Comparison of ENCODE assay signal across 8 cellular contexts in genomic region chr13:27449936-27450828, GRCh38. TPM values are rescaled to one million over a fixed set of nuclear protein-coding genes. Genes with fewer than 3 reads are reported as not detected.
DNase-seq lines count a peak whose midpoint lies in the region; ATAC-seq and TF ChIP-seq lines count a peak whose summit lies in the region.

MTIF3 (minus strand) TSS chr13:27450564; CDS start chr13:27440448, 10,116 bp downstream.

- peak within 1 kb of the TSS; percentile 69 for H3K9ac ChIP-seq in parathyroid adenoma

- peaks cover 63% of the 10 kb centered on the region for H3K4me1 Mint-ChIP-seq in activated naive CD8-positive, alpha-beta T cell treated with anti-CD3 and anti-CD28 coated beads, Interleukin-2, amount 50 U/mL, for 24 hours

- WGBS in tibial nerve, 2 donors, result 0 to 1% methylated on average over 67 to 76 of the region's 81 CpGs

- no peaks in the 10 kb centered on the region for H3K9me3 ChIP-seq in parathyroid adenoma (ENCODE audit: control insufficient read depth, low read length)
- H3K9me3 ChIP-seq in tibial nerve, result no peaks in the 10 kb centered on the region

- peak; percentile 88 for ATAC-seq in HG02759 (IDR thresholded peaks at IDR 0.05; ENCODE audit: unreplicated experiment)
- peak; percentile 91 for ATAC-seq in activated naive CD8-positive, alpha-beta T cell treated with anti-CD3 and anti-CD28 coated beads, Interleukin-2, amount 50 U/mL, for 24 hours
- ATAC-seq in Right ventricle myocardium superior (ENCODE audit: poor library complexity), result peak; percentile 92

- DNase-seq in GM12865 (ENCODE audit: low read depth) (peak; percentile 98), NCI-H1417 (lab: John Stamatoyannopoulos, UW) (peak; percentile 92 to 97 (median 96)), SW 1271 (lab: John Stamatoyannopoulos, UW) (peak; percentile 88 to 93), Right ventricle myocardium superior (peak; percentile 97), tibial nerve (ENCODE audit: low spot score in 2 of 2) (peak; percentile 89 to 95)
- DNase-seq in activated naive CD8-positive, alpha-beta T cell treated with anti-CD3 and anti-CD28 coated beads, Interleukin-2, amount 50 U/mL, for 24 hours, result peak; percentile 95

- peak within 1 kb of the TSS; percentile 64 for H3K4me2 ChIP-seq in parathyroid adenoma (ENCODE audit: low read length)

- no peaks in the 10 kb centered on the region for H3K27me3 ChIP-seq in parathyroid adenoma (ENCODE audit: control insufficient read depth, insufficient read depth, low read length)
- no peaks in the 10 kb centered on the region for H3K27me3 ChIP-seq in tibial nerve

- TF ChIP-seq POLR2A in tibial nerve (IDR thresholded peaks at IDR 0.05), result peak; percentile 44 to 49

- no peaks in the 10 kb centered on the region for H3K9me3 Mint-ChIP-seq in activated naive CD8-positive, alpha-beta T cell treated with anti-CD3 and anti-CD28 coated beads, Interleukin-2, amount 50 U/mL, for 24 hours

- TF ChIP-seq EP300 in tibial nerve (IDR thresholded peaks at IDR 0.05), result peak; percentile 31 to 87

- H3K27me3 Mint-ChIP-seq in activated naive CD8-positive, alpha-beta T cell treated with anti-CD3 and anti-CD28 coated beads, Interleukin-2, amount 50 U/mL, for 24 hours, result no peaks in the 10 kb centered on the region

- no peaks in the 10 kb centered on the region for H3K36me3 ChIP-seq in parathyroid adenoma (ENCODE audit: control insufficient read depth, insufficient read depth, low read length)
- H3K36me3 ChIP-seq in tibial nerve, result peaks cover 0 to 2% (median 0%) of the 10 kb centered on the region in 3 donors

- H3K4me3 Mint-ChIP-seq in activated naive CD8-positive, alpha-beta T cell treated with anti-CD3 and anti-CD28 coated beads, Interleukin-2, amount 50 U/mL, for 24 hours, result peak within 1 kb of the TSS; percentile 96

- peak within 1 kb of the TSS; percentile 99 for H3K27ac ChIP-seq in parathyroid adenoma
- peak within 1 kb of the TSS; percentile 87 to 98 (median 96) for H3K27ac ChIP-seq in tibial nerve

- H3K4me3 ChIP-seq in GM12865 (ENCODE audit: low read depth, low read length), result peak within 1 kb of the TSS; percentile 99
- peak within 1 kb of the TSS; percentile 91 for H3K4me3 ChIP-seq in parathyroid adenoma (ENCODE audit: low read depth, low read length)
- H3K4me3 ChIP-seq in tibial nerve, result peak within 1 kb of the TSS; percentile 64 to 88 (median 78)

- peak within 1 kb of the TSS; percentile 93 for H3K27ac Mint-ChIP-seq in activated naive CD8-positive, alpha-beta T cell treated with anti-CD3 and anti-CD28 coated beads, Interleukin-2, amount 50 U/mL, for 24 hours

- peak within 1 kb of the TSS; percentile 89 for H2AFZ ChIP-seq in parathyroid adenoma

- TF ChIP-seq CTCF in GM12865 (IDR thresholded peaks at IDR 0.05; ENCODE audit: insufficient read depth, low read depth, low read length, missing control alignments), result peak; percentile 2
- TF ChIP-seq CTCF in parathyroid adenoma (IDR thresholded peaks at IDR 0.05), result no peak
- peak in 2 of 5 experiments; percentile 20 to 21 for TF ChIP-seq CTCF in tibial nerve (IDR thresholded peaks at IDR 0.05)

- intact Hi-C loops in Right ventricle myocardium superior (cut with DNase I), result loop anchor here (10.0 kb wide), 1 partner anchor 185 kb away; no protein-coding TSS in a partner anchor

- peaks cover 3% of the 10 kb centered on the region for H3K36me3 Mint-ChIP-seq in activated naive CD8-positive, alpha-beta T cell treated with anti-CD3 and anti-CD28 coated beads, Interleukin-2, amount 50 U/mL, for 24 hours (ENCODE audit: low read depth)

- H3K4me1 ChIP-seq in parathyroid adenoma (peaks cover 4% of the 10 kb centered on the region), tibial nerve (peaks cover 0 to 48% (median 17%) of the 10 kb centered on the region in 4 donors)

- peaks cover 10% of the 10 kb centered on the region for H3K79me2 ChIP-seq in parathyroid adenoma

RNA-seq across cellular contexts. Expression of gene MTIF3, which starts in this region (rescaled TPM):
- 189 TPM for total RNA-seq in Right ventricle myocardium superior
- 10 to 100 TPM; 45.4 to 94.2 (median 65.9) TPM for total RNA-seq in tibial nerve

Comparison
In these comparisons a context has a peak if more than half of its experiments do, and no peak if none do; other contexts are left out.
1. Peak in every context shown above with its lines: DNase-seq, ATAC-seq, H3K4me3 ChIP-seq and H3K27ac ChIP-seq.